Comparison of ENCODE assay signal across 8 cellular contexts in the genomic region with DNA sequence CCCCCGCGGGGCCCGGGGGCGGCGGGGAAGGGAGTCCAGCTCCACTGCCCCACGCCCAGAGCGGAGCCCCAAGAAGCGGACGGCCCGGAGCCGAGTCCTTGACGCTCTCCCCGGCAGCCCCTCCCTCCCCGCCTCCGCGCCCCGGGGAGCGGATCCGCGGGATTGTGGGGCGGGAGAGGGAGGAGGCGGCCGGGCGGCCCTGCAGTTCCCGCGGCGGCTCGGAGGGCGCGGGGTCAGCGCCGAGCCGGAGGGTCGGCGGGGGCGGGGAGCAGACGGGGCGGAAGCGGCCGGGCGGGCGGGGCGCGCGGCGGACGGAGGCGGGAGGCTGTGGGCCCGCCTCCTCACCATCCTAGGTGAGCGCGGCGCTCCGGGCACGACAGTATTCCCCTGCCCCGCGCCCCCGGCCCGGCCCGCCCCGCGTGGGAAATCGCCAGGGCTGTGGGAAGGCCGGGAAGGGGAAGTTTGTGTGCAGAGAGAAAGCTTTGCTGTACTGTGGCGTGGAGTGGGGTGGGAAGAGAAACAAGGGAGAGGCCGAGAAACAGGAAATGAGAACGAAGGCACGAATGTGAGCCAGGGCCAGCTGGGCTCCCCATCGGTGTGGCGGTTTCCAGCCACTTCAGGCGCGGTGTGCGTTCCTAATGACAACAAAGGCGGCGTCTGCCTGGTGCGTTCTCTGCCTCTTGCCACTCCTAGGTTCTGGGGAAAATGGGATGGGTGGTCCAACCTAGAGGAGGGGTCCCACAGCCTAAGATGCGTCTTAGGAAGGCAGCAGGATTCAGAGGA. TPM values are rescaled to one million over a fixed set of nuclear protein-coding genes. Genes with fewer than 3 reads are reported as not detected.
DNase-seq lines count a peak whose midpoint lies in the region; ATAC-seq and TF ChIP-seq lines count a peak whose summit lies in the region.

No MANE protein-coding gene starts in this region.

- no peaks in the 10 kb centered on the region for H3K27me3 Mint-ChIP-seq in activated B cell treated with CpG ODN at 0.5 μM for 24 hours
- no peaks in the 10 kb centered on the region for H3K27me3 Mint-ChIP-seq in chondrocyte (ENCODE audit: low read depth)

- intact Hi-C loops in activated B cell treated with CpG ODN at 0.5 μM for 24 hours (cut with micrococcal nuclease) (loop anchor here (2.0 to 10.0 kb wide), 6 partner anchors 221 to 1413 kb away; partner anchors contain the start of genes BORA, DIS3, MZT1 and PIBF1), left colon (cut with DNase I, micrococcal nuclease) (no loop called here)

- H3K4me1 Mint-ChIP-seq in activated B cell treated with CpG ODN at 0.5 μM for 24 hours (peaks cover 24% of the 10 kb centered on the region), chondrocyte (ENCODE audit: low read depth) (peaks cover 17% of the 10 kb centered on the region)

- CTCF ChIA-PET in activated B cell treated with CpG ODN at 0.5 μM for 24 hours (lab: Charles Lee) = interaction anchor here (1.0 to 4.2 kb wide), 4 partner anchors 152 to 301 kb away, joined by 3 to 16 read pairs (median 4); no protein-coding TSS in a partner anchor

- TF ChIP-seq CTCF in activated B cell treated with CpG ODN at 0.5 μM for 24 hours (IDR thresholded peaks at IDR 0.05) = no peak
- no peak for TF ChIP-seq CTCF in chondrocyte (IDR thresholded peaks at IDR 0.05)

- H3K4me3 Mint-ChIP-seq in activated B cell treated with CpG ODN at 0.5 μM for 24 hours (no peak overlapping the region), chondrocyte (ENCODE audit: unreplicated experiment) (no peak overlapping the region)

- DNase-seq in SIG-M5 treated with dmso at 0.1 percent for 504 hours (lab: John Stamatoyannopoulos, UW; ENCODE audit: unreplicated experiment) (peak; percentile 61), SIG-M5 (lab: John Stamatoyannopoulos, UW) (no peak), NCI-H187 (lab: John Stamatoyannopoulos, UW) (peak; percentile 76 to 84), activated B cell treated with CpG ODN at 0.5 μM for 24 hours (peak; percentile 78), chondrocyte (ENCODE audit: low spot score) (peak; percentile 77), left colon (peak; percentile 65 to 79)
- peak; percentile 24 for DNase-seq in stimulated activated CD4-positive, alpha-beta T cell treated with anti-CD3 and anti-CD28 coated beads, Interleukin-2, amount 100 ng/mL, for 4 hours (ENCODE audit: low read depth)

- ATAC-seq in HG02852 (IDR thresholded peaks at IDR 0.05; ENCODE audit: unreplicated experiment) = peak; percentile 40
- ATAC-seq in activated B cell treated with CpG ODN at 0.5 μM for 24 hours (ENCODE audit: low read depth) = peak; percentile 31
- ATAC-seq in left colon = peak; percentile 65

- POLR2A ChIA-PET in activated B cell treated with CpG ODN at 0.5 μM for 24 hours (lab: Charles Lee) = interaction anchor here (0.6 to 5.7 kb wide), 19 partner anchors 11 to 369 kb away, joined by 3 to 54 read pairs (median 7); no protein-coding TSS in a partner anchor

- H3K36me3 Mint-ChIP-seq in activated B cell treated with CpG ODN at 0.5 μM for 24 hours (ENCODE audit: low read depth) (peaks cover 13% of the 10 kb centered on the region), chondrocyte (ENCODE audit: low read depth) (no peaks in the 10 kb centered on the region)

- peak overlapping the region; percentile 72 for H3K27ac Mint-ChIP-seq in activated B cell treated with CpG ODN at 0.5 μM for 24 hours
- H3K27ac Mint-ChIP-seq in chondrocyte (ENCODE audit: unreplicated experiment) = no peak overlapping the region

- H3K9me3 Mint-ChIP-seq in activated B cell treated with CpG ODN at 0.5 μM for 24 hours (no peaks in the 10 kb centered on the region), chondrocyte (ENCODE audit: low read depth) (no peaks in the 10 kb centered on the region)

RNA-seq across cellular contexts. Expression of gene KLF12, which starts 1.3 kb away (rescaled TPM):
- total RNA-seq in activated B cell treated with CpG ODN at 0.5 μM for 24 hours (28.2 and 33.9 TPM in 2 replicates), chondrocyte (25.2 to 29.0 TPM (median 28.4 TPM) in 3 replicates), left colon (1 to 10 TPM; 7.9 to 9.5 TPM)
